Comparison of ENCODE assay signal across 12 cellular contexts in genomic region chr1:109639841-109640184, GRCh38. TPM values are rescaled to one million over a fixed set of nuclear protein-coding genes. Genes with fewer than 3 reads are reported as not detected.
A peak's percentile ranks its signal among the peaks of the same experiment; 100 is the strongest.
DNase-seq lines count a peak whose midpoint lies in the region; TF ChIP-seq lines count a peak whose summit lies in the region.
"Had no signal": no experiment of that assay in that cellular context is flagged by ENCODE, and none has a peak within 500 bp of the region (broad histone marks: within the 10 kb centered on the region; RNA-seq: fewer than 3 reads in every experiment).

No MANE protein-coding gene starts in this region.

- H3K36me3 Mint-ChIP-seq in activated naive CD8-positive, alpha-beta T cell = no peaks in the 10 kb centered on the region
- no peaks in the 10 kb centered on the region for H3K36me3 Mint-ChIP-seq in activated naive CD8-positive, alpha-beta T cell treated with anti-CD3 and anti-CD28 coated beads for 36 hours
- no peaks in the 10 kb centered on the region for H3K36me3 Mint-ChIP-seq in brain

- no peaks in the 10 kb centered on the region for H3K9me3 ChIP-seq in transverse colon
- H3K9me3 ChIP-seq: uterus had no signal

- in situ Hi-C loops in transverse colon (cut with MboI; ENCODE audit: low pct_ligation_motif_present in 1 of 4, low pct_unique_long_range_greater_than_20kb in 1 of 4, low sequenced_read_pairs in 3 of 4) = loop anchor here in 2 of 4 donors (5.0 to 10.0 kb wide), 2 partner anchors 132 to 345 kb away; partner anchors contain the start of gene AHCYL1 (in 1 of the 2)

- no peak overlapping the region for H3K27ac ChIP-seq in transverse colon
- H3K27ac ChIP-seq: uterus had no signal

- intact Hi-C loops in transverse colon (cut with DNase I; ENCODE audit: low total_unique reads) = loop anchor here (5.0 kb wide), 1 partner anchor 132 kb away; no protein-coding TSS in a partner anchor

- no peaks in the 10 kb centered on the region for H3K9me3 Mint-ChIP-seq in activated naive CD8-positive, alpha-beta T cell (ENCODE audit: low read depth)
- no peaks in the 10 kb centered on the region for H3K9me3 Mint-ChIP-seq in activated naive CD8-positive, alpha-beta T cell treated with anti-CD3 and anti-CD28 coated beads for 36 hours
- H3K9me3 Mint-ChIP-seq in brain = peaks cover 0 to 4% (median 0%) of the 10 kb centered on the region in 5 experiments

- TF ChIP-seq EP300 in transverse colon (IDR thresholded peaks at IDR 0.05; ENCODE audit: low read depth) = no peak

- no peak overlapping the region for H3K4me3 Mint-ChIP-seq in activated naive CD8-positive, alpha-beta T cell
- no peak overlapping the region for H3K4me3 Mint-ChIP-seq in activated naive CD8-positive, alpha-beta T cell treated with anti-CD3 and anti-CD28 coated beads for 36 hours
- H3K4me3 Mint-ChIP-seq in brain = peak overlapping the region in 1 of 5 experiments; percentile 53

- TF ChIP-seq CTCF in brain (conservative IDR thresholded peaks at IDR 0.05) = no peak
- no peak for TF ChIP-seq CTCF in transverse colon (IDR thresholded peaks at IDR 0.05)

- peak overlapping the region; percentile 34 for H3K27ac Mint-ChIP-seq in activated naive CD8-positive, alpha-beta T cell
- no peak overlapping the region for H3K27ac Mint-ChIP-seq in activated naive CD8-positive, alpha-beta T cell treated with anti-CD3 and anti-CD28 coated beads for 36 hours
- H3K27ac Mint-ChIP-seq in brain = peak overlapping the region in 4 of 5 experiments; percentile 30 to 94 (median 61)

- H3K4me3 ChIP-seq in transverse colon = no peak overlapping the region
- H3K4me3 ChIP-seq: uterus had no signal

- H3K27me3 ChIP-seq in transverse colon = no peaks in the 10 kb centered on the region
- H3K27me3 ChIP-seq: uterus had no signal

- 52% methylated on average over 6 of the region's 6 CpGs; no CpG with 5 or more reads in 1 of the 2 donors for WGBS in transverse colon (ENCODE audit: low coverage in 1 of 2), 2 donors

- DNase-seq in activated naive CD8-positive, alpha-beta T cell treated with anti-CD3 and anti-CD28 coated beads for 36 hours = no peak
- peak; percentile 7 for DNase-seq in transverse colon
- no peak for DNase-seq in MV-4-11 (lab: John Stamatoyannopoulos, UW)
- no peak for DNase-seq in EL
- DNase-seq: NCI-H524 treated with DMSO at 0.1 percent for 48 hours had no signal

- TF ChIP-seq POLR2A in transverse colon (IDR thresholded peaks at IDR 0.05) = no peak

- peaks cover 12% of the 10 kb centered on the region for H3K4me1 Mint-ChIP-seq in activated naive CD8-positive, alpha-beta T cell (ENCODE audit: low read depth)
- peaks cover 14% of the 10 kb centered on the region for H3K4me1 Mint-ChIP-seq in activated naive CD8-positive, alpha-beta T cell treated with anti-CD3 and anti-CD28 coated beads for 36 hours
- H3K4me1 Mint-ChIP-seq in brain = peaks cover 51% of the 10 kb centered on the region

- H3K27me3 Mint-ChIP-seq in activated naive CD8-positive, alpha-beta T cell = peaks cover 2% of the 10 kb centered on the region
- no peaks in the 10 kb centered on the region for H3K27me3 Mint-ChIP-seq in activated naive CD8-positive, alpha-beta T cell treated with anti-CD3 and anti-CD28 coated beads for 36 hours
- peaks cover 14% of the 10 kb centered on the region for H3K27me3 Mint-ChIP-seq in brain

- H3K4me1 ChIP-seq in transverse colon = peaks cover 6 to 15% (median 8%) of the 10 kb centered on the region in 4 donors

- no peaks in the 10 kb centered on the region for H3K36me3 ChIP-seq in transverse colon
- H3K36me3 ChIP-seq: uterus had no signal

RNA-seq across cellular contexts. Expression of gene GSTM4, which starts 16.1 kb away (rescaled TPM):
- total RNA-seq in activated naive CD8-positive, alpha-beta T cell treated with anti-CD3 and anti-CD28 coated beads for 36 hours = 1 to 10 TPM; 2.4 to 3.0 TPM
- polyA plus RNA-seq in brain (ENCODE audit: insufficient read depth, low read depth, low replicate concordance) = 65.2 TPM
- total RNA-seq in transverse colon = 100 to 1,000 TPM in 2 of 4 donors, 10 to 100 TPM in 2; 64.9 to 104 (median 94.8) TPM

RNA-seq across cellular contexts. Expression of gene AMPD2, which starts 20.2 kb away (rescaled TPM):
- 10 to 100 TPM; 89.5 to 91.4 TPM for total RNA-seq in activated naive CD8-positive, alpha-beta T cell treated with anti-CD3 and anti-CD28 coated beads for 36 hours
- polyA plus RNA-seq in brain (ENCODE audit: insufficient read depth, low read depth, low replicate concordance) = 140 TPM
- 10 to 100 TPM; 21.3 to 59.7 (median 39.0) TPM for total RNA-seq in transverse colon

RNA-seq across cellular contexts. Expression of gene GNAT2, which starts 20.4 kb away (rescaled TPM):
- under 1 TPM; 0.64 to 0.91 TPM for total RNA-seq in activated naive CD8-positive, alpha-beta T cell treated with anti-CD3 and anti-CD28 coated beads for 36 hours
- polyA plus RNA-seq in brain (ENCODE audit: insufficient read depth, low read depth, low replicate concordance) = not detected
- not detected for total RNA-seq in transverse colon
- total RNA-seq: endothelial cell of umbilical vein, frontal cortex, H7, lower leg skin, uterus had no signal
- polyA plus RNA-seq: endothelial cell of umbilical vein had no signal

RNA-seq across cellular contexts. Expression of gene GSTM2, which starts 28.0 kb away (rescaled TPM):
- total RNA-seq in activated naive CD8-positive, alpha-beta T cell treated with anti-CD3 and anti-CD28 coated beads for 36 hours = 1 to 10 TPM; 7.4 to 8.5 TPM
- 63.2 TPM for polyA plus RNA-seq in brain (ENCODE audit: insufficient read depth, low read depth, low replicate concordance)
- total RNA-seq in transverse colon = 10 to 100 TPM; 27.0 to 87.5 (median 57.2) TPM

RNA-seq across cellular contexts. Expression of gene GSTM1, which starts 47.8 kb away (rescaled TPM):
- not detected for total RNA-seq in activated naive CD8-positive, alpha-beta T cell treated with anti-CD3 and anti-CD28 coated beads for 36 hours
- not detected for polyA plus RNA-seq in brain (ENCODE audit: insufficient read depth, low read depth, low replicate concordance)
- 10 to 100 TPM in 1 of 4 donors, not detected in 3; 18.1 TPM for total RNA-seq in transverse colon
- total RNA-seq: H7 had no signal
- polyA plus RNA-seq: endothelial cell of umbilical vein had no signal

Comparison
In these comparisons a context has a peak if more than half of its experiments do, and no peak if none do; other contexts are left out.
1. RNA of gene GSTM4, which starts 16.1 kb away (total RNA-seq): 64.9 to 104 TPM in transverse colon; 2.4 to 3.0 TPM in activated naive CD8-positive, alpha-beta T cell treated with anti-CD3 and anti-CD28 coated beads for 36 hours; every median in the first group is over 10 times any median in the second.